Comparison of ENCODE assay signal across 12 cellular contexts in genomic region chr12:24997496-24997895, GRCh38. TPM values are rescaled to one million over a fixed set of nuclear protein-coding genes. Genes with fewer than 3 reads are reported as not detected.
DNase-seq lines count a peak whose midpoint lies in the region; ATAC-seq and TF ChIP-seq lines count a peak whose summit lies in the region.
"Had no signal": no experiment of that assay in that cellular context is flagged by ENCODE, and none has a peak within 500 bp of the region (broad histone marks: within the 10 kb centered on the region; RNA-seq: fewer than 3 reads in every experiment).

No MANE protein-coding gene starts in this region.

- no peak overlapping the region for H3K14ac ChIP-seq in trophoblast cell (ENCODE audit: low read length)

- no peak overlapping the region for H2BK12ac ChIP-seq in trophoblast cell (ENCODE audit: low read length)

- no peaks in the 10 kb centered on the region for H3K27me3 ChIP-seq in OCI-LY1 (ENCODE audit: insufficient read depth, low read length)
- H3K27me3 ChIP-seq in trophoblast cell (ENCODE audit: insufficient read depth, low read length) = no peaks in the 10 kb centered on the region

- no peak overlapping the region for H4K12ac ChIP-seq in trophoblast cell (ENCODE audit: low read depth, low read length)

- H3K79me1 ChIP-seq in trophoblast cell (ENCODE audit: low read length) = no peaks in the 10 kb centered on the region

- no peak overlapping the region for H3K18ac ChIP-seq in trophoblast cell (ENCODE audit: low read length)

- TF ChIP-seq CTCF in OCI-LY1 (IDR thresholded peaks at IDR 0.05; ENCODE audit: low read length) = no peak

- no peak overlapping the region for H2AFZ ChIP-seq in OCI-LY1 (ENCODE audit: low read length)
- H2AFZ ChIP-seq in trophoblast cell (ENCODE audit: insufficient read depth, low read length, poor library complexity) = no peak overlapping the region

- H3K23ac ChIP-seq in trophoblast cell (ENCODE audit: low read length) = no peak overlapping the region

- peaks cover 5% of the 10 kb centered on the region; the same call in 1 of the 2 replicates for H3F3A ChIP-seq in OCI-LY1 (ENCODE audit: insufficient read depth, low read length)

- H3K27ac ChIP-seq in OCI-LY1 (ENCODE audit: low read depth, low read length, poor library complexity, severe bottlenecking) (peak overlapping the region; percentile 98), trophoblast cell (ENCODE audit: low read depth, low read length) (no peak overlapping the region)
- H3K27ac ChIP-seq: VCaP had no signal

- H2AK5ac ChIP-seq in trophoblast cell (ENCODE audit: low read length) = no peak overlapping the region

- H3K4me2 ChIP-seq in OCI-LY1 (ENCODE audit: low read length) (peak overlapping the region; percentile 73), trophoblast cell (ENCODE audit: low read length) (no peak overlapping the region)

- H3K36me3 ChIP-seq in OCI-LY1 (ENCODE audit: insufficient read depth, low read length) (no peaks in the 10 kb centered on the region), trophoblast cell (ENCODE audit: control insufficient read depth in 1 of 2, insufficient read depth in 2 of 2, low read length in 2 of 2) (no peaks in the 10 kb centered on the region)

- no peak overlapping the region for H4K91ac ChIP-seq in trophoblast cell (ENCODE audit: low read depth, low read length)

- H4K8ac ChIP-seq in trophoblast cell (ENCODE audit: low read depth, low read length) = no peak overlapping the region

- H3K9ac ChIP-seq in OCI-LY1 (ENCODE audit: low read length) = peak overlapping the region; percentile 73
- H3K9ac ChIP-seq in trophoblast cell (ENCODE audit: low read length) = no peak overlapping the region

- DNase-seq in trophoblast cell (no peak), midbrain (lab: John Stamatoyannopoulos, UW) (no peak), ACHN (no peak)
- DNase-seq in stimulated activated naive CD4-positive, alpha-beta T cell (lab: John Stamatoyannopoulos, UW) = no peak
- DNase-seq: activated naive CD8-positive, alpha-beta T cell treated with anti-CD3 and anti-CD28 coated beads, Interleukin-2, amount 10 ng/mL, durations not matched to agents 7 days and 5 days; NK-92 treated with Interleukin-12 subunit alpha and Interleukin-12 subunit beta, amount 100 ng/mL, for 24 hours had no signal

- no peaks in the 10 kb centered on the region for H3K79me2 ChIP-seq in OCI-LY1 (ENCODE audit: insufficient read depth, low read length)
- no peaks in the 10 kb centered on the region for H3K79me2 ChIP-seq in trophoblast cell (ENCODE audit: control insufficient read depth, insufficient read depth, low read length, poor library complexity)

- no peaks in the 10 kb centered on the region for H4K20me1 ChIP-seq in OCI-LY1 (ENCODE audit: insufficient read depth, low read length)

- H2BK5ac ChIP-seq in trophoblast cell (ENCODE audit: low read depth, low read length, poor library complexity) = no peak overlapping the region

- H3K9me3 ChIP-seq in OCI-LY1 (ENCODE audit: low read length) (no peaks in the 10 kb centered on the region), trophoblast cell (ENCODE audit: insufficient read depth, low read depth, low read length) (no peaks in the 10 kb centered on the region)

- H3K4me1 ChIP-seq in OCI-LY1 (ENCODE audit: insufficient read depth, low read length, severe bottlenecking) = peaks cover 96% of the 10 kb centered on the region
- no peaks in the 10 kb centered on the region for H3K4me1 ChIP-seq in trophoblast cell (ENCODE audit: control insufficient read depth in 1 of 2, insufficient read depth in 2 of 2, low read length in 2 of 2)

- H2BK120ac ChIP-seq in trophoblast cell (ENCODE audit: insufficient read depth, low read length, poor library complexity) = peak overlapping the region; percentile 18

- ATAC-seq in GM19324 (IDR thresholded peaks at IDR 0.05; ENCODE audit: low FRiP score, unreplicated experiment) = peak; percentile 23
- ATAC-seq in HG02642 (IDR thresholded peaks at IDR 0.05; ENCODE audit: poor library complexity, unreplicated experiment) = peak; percentile 15
- no peak for ATAC-seq in esophagus mucosa
- ATAC-seq: HCT116 had no signal

- in situ Hi-C loops in ACHN (cut with HindIII; ENCODE audit: low pct_ligation_motif_present, low pct_unique_long_range_greater_than_20kb, low sequenced_read_pairs) = loop anchor here (10.0 kb wide), 1 partner anchor 137 kb away; no protein-coding TSS in a partner anchor

- no CpG with 5 or more reads among the region's 6 CpGs for WGBS in trophoblast cell (ENCODE audit: extremely low coverage, insufficient coverage, insufficient read length)

- H3K4me3 ChIP-seq in OCI-LY1 (ENCODE audit: low read depth, low read length, poor library complexity, severe bottlenecking) = peak overlapping the region; percentile 46
- H3K4me3 ChIP-seq in trophoblast cell (ENCODE audit: low read depth, low read length) = no peak overlapping the region

- H3K9me2 ChIP-seq in OCI-LY1 (ENCODE audit: low read depth, low read length) = no peaks in the 10 kb centered on the region

- H3K4ac ChIP-seq in trophoblast cell (ENCODE audit: low read depth, low read length) = no peak overlapping the region

RNA-seq across cellular contexts. Expression of gene BCAT1, which starts 48.6 kb away (rescaled TPM):
- 80.8 and 83.0 TPM in 2 replicates for polyA plus RNA-seq in trophoblast cell (2013)
- total RNA-seq in esophagus mucosa = 8.9 TPM
